ENCODE assay signal across 28 cellular contexts in the genomic region with DNA sequence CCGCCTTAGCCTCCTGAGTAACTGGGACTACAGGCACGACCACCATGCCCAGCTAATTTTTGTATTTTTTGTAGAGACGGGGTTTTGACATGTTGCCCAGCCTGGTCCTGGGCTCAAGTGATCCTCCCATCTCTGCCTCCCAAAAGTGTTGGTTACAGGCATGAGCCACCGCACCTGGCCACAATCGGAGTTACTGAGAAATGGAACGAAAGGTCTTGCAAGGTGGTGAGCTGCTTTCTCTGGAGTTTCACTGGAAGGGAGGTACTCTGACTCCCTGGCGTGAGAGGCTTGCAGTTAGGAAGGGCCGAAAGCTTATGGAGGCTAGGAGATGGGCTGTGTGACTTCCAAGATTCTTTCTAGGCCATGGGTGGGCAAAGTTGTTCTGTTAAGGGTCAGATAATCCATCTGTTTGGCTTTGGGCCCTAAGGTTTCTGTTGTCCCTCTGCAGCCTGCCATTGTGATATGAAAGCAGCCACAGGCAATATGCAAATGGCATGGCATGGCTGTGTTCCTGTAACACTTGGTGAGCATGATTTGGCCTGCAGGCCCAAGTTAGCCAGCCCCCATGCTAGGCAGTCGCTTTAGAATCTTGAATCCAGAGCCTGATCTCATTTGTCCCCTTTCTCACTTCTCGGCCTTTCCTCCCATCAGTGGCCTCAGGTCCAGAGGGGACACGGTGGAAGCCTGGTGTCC.
"Had no signal": no experiment of that assay in that cellular context is flagged by ENCODE, and none has a peak within 500 bp of the region (broad histone marks: within the 10 kb centered on the region; RNA-seq: fewer than 3 reads in every experiment).

No MANE protein-coding gene starts in this region.

- DNase-seq: activated B cell treated with CpG ODN at 0.5 μM for 24 hours; activated CD4-positive, alpha-beta memory T cell treated with anti-CD3 and anti-CD28 coated beads, Interleukin-2, amount 10 ng/mL, durations not matched to agents 7 days and 5 days; activated CD4-positive, alpha-beta T cell treated with anti-CD3 and anti-CD28 coated beads for 36 hours; activated CD4-positive, alpha-beta T cell treated with anti-CD3 and anti-CD28 coated beads for 48 hours; activated CD4-positive, alpha-beta T cell treated with anti-CD3 and anti-CD28 coated beads, Interleukin-2, amount 10 ng/mL, durations not matched to agents 7 days and 5 days; activated CD4-positive, alpha-beta T cell treated with anti-CD3 and anti-CD28 coated beads, Interleukin-2, amount 50 U/mL, for 48 hours; activated CD4-positive, CD25-positive, alpha-beta regulatory T cell treated with anti-CD3 and anti-CD28 coated beads, Interleukin-2, amount 50 U/mL, for 72 hours; activated CD8-positive, alpha-beta memory T cell treated with anti-CD3 and anti-CD28 coated beads for 24 hours; activated CD8-positive, alpha-beta memory T cell treated with anti-CD3 and anti-CD28 coated beads, Interleukin-2, amount 10 ng/mL, durations not matched to agents 7 days and 5 days; activated CD8-positive, alpha-beta memory T cell treated with anti-CD3 and anti-CD28 coated beads, Interleukin-2, amount 50 U/mL, for 48 hours; activated CD8-positive, alpha-beta T cell treated with anti-CD3 and anti-CD28 coated beads, Interleukin-2, amount 10 ng/mL, durations not matched to agents 7 days and 5 days; activated effector memory CD4-positive, alpha-beta T cell treated with Interleukin-2 at 50 U/mL for 16 hours; activated gamma-delta T cell; activated naive CD4-positive, alpha-beta T cell treated with anti-CD3 and anti-CD28 coated beads, Interleukin-2, amount 10 ng/mL, durations not matched to agents 7 days and 5 days; activated naive CD4-positive, alpha-beta T cell treated with Interleukin-2 at 50 U/mL for 16 hours; activated naive CD8-positive, alpha-beta T cell treated with anti-CD3 and anti-CD28 coated beads, Interleukin-2, amount 10 ng/mL, durations not matched to agents 7 days and 5 days; activated naive CD8-positive, alpha-beta T cell treated with anti-CD3 and anti-CD28 coated beads, Interleukin-2, amount 50 U/mL, for 24 hours; activated T-cell treated with anti-CD3 and anti-CD28 coated beads, Interleukin-2, amount 50 U/mL, for 24 hours; activated T-cell treated with anti-CD3 and anti-CD28 coated beads, Interleukin-2, amount 50 U/mL, for 48 hours; amygdala; anterior cingulate cortex; caudate nucleus; cerebellar nuclear complex; T-helper 2 cell; T-helper 9 cell had no signal

- H3K27ac ChIP-seq: ascending aorta, cardiac muscle cell, VCaP had no signal

- ATAC-seq: activated CD4-positive, alpha-beta T cell treated with anti-CD3 and anti-CD28 coated beads for 36 hours; activated CD8-positive, alpha-beta memory T cell treated with anti-CD3 and anti-CD28 coated beads, Interleukin-2, amount 10 ng/mL, durations not matched to agents 7 days and 5 days; activated CD8-positive, alpha-beta T cell treated with anti-CD3 and anti-CD28 coated beads, Interleukin-2, amount 10 ng/mL, durations not matched to agents 7 days and 5 days; activated naive CD8-positive, alpha-beta T cell treated with anti-CD3 and anti-CD28 coated beads, Interleukin-2, amount 50 U/mL, for 24 hours had no signal

- H3K9me3 ChIP-seq: ascending aorta had no signal

- H3K27me3 ChIP-seq: ascending aorta had no signal

- H3K36me3 ChIP-seq: cardiac muscle cell had no signal

- H3K4me3 ChIP-seq: ascending aorta, cardiac muscle cell had no signal
